In the genomic region with DNA sequence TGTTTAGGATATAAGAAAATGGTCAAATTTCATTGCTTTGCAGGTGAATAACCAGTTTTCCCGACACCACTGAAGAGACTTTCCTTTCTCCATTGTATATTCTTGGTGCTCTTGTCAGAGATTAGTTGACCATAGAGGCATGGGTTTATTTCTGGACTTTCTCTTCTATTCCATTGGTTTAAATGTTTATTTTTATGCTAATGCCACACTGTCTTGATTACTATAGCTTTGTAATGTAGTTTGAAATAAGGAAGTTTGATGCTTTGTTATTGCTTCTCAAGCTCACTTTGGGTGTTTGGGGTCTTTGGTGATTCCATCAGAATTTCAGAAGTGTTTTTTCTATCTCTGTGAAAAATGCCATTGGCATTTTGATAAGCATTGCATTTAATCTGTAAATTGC, we compare ENCODE assay signal across 7 cellular contexts.
"Had no signal": no experiment of that assay in that cellular context is flagged by ENCODE, and none has a peak within 500 bp of the region (broad histone marks: within the 10 kb centered on the region; RNA-seq: fewer than 3 reads in every experiment).

No MANE protein-coding gene starts in this region.

- FAIRE-seq: G401.6, GM12878, GM12891, GM12892, GM18507 had no signal

- ATAC-seq: GM12878 had no signal

- H3K4me3 ChIP-seq: GM12878 had no signal

- DNase-seq: GDM1, GF-D8 had no signal
